Comparison of ENCODE assay signal across 8 cellular contexts in the genomic region with DNA sequence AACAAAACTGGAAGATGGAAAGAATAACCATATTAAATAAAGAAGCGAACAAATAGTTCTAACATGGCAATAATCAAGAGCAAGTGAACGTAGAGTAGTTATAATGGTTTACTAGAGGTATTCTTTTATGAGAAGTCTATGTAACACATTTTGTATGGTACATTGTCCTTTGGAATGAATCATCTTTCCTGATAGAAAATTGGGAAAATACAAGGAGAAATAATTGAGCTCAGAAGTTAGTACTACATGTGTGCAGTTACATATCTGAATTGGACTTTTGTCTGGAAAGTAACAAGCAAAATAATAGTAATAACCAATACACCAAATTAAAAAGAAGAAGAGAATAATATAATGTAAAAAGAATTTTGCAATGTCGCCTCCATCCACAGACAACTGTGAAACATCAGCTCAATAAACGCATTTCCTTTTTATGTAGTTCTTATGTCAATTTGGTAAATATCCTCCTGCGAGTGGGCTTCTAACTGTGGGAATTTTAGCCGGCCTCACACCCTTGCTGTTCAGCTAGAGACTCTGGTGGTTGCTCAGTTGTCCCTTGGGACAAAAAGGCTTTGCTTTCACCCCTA.
A peak's percentile ranks its signal among the peaks of the same experiment; 100 is the strongest.
DNase-seq lines count a peak whose midpoint lies in the region; ATAC-seq and TF ChIP-seq lines count a peak whose summit lies in the region.

No MANE protein-coding gene starts in this region.

- H3K27ac ChIP-seq in 22Rv1 (peak overlapping the region; percentile 94), mucosa of rectum (ENCODE audit: low read depth in 2 of 2, low read length in 2 of 2) (peak overlapping the region; percentile 89 to 97)

- H3K9me3 ChIP-seq in adipocyte (ENCODE audit: control insufficient read depth, low read length) (no peaks in the 10 kb centered on the region), mucosa of rectum (ENCODE audit: control insufficient read depth in 2 of 2, low read length in 2 of 2) (no peaks in the 10 kb centered on the region)

- H3K36me3 ChIP-seq in adipocyte (ENCODE audit: control insufficient read depth, insufficient read depth, low read length, severe bottlenecking) (peaks cover 15% of the 10 kb centered on the region), mucosa of rectum (ENCODE audit: control insufficient read depth in 2 of 2, insufficient read depth in 2 of 2, low read length in 2 of 2) (peaks cover 0 to 2% of the 10 kb centered on the region in 2 donors)

- no peak for DNase-seq in HFF-Myc (ENCODE audit: extremely low read depth, low read depth)
- DNase-seq in adipocyte (ENCODE audit: low read depth): no peak
- DNase-seq in activated gamma-delta T cell (lab: John Stamatoyannopoulos, UW): no peak
- DNase-seq in AML-193 (lab: John Stamatoyannopoulos, UW): no peak

- ATAC-seq in GM19397 (IDR thresholded peaks at IDR 0.05; ENCODE audit: unreplicated experiment): no peak
- no peak for ATAC-seq in HG02852 (IDR thresholded peaks at IDR 0.05; ENCODE audit: unreplicated experiment)

- TF ChIP-seq CTCF in 22Rv1 (IDR thresholded peaks at IDR 0.05): no peak
- TF ChIP-seq CTCF in HFF-Myc (IDR thresholded peaks at IDR 0.05; ENCODE audit: low read depth, low read length, missing control alignments): no peak

- peak overlapping the region; percentile 96 for H3K4me3 ChIP-seq in HFF-Myc (replicated peaks; ENCODE audit: low read depth, low read length)
- H3K4me3 ChIP-seq in adipocyte (ENCODE audit: low read length): peak overlapping the region; percentile 90
- H3K4me3 ChIP-seq in mucosa of rectum (ENCODE audit: low read length in 2 of 2): peak overlapping the region; percentile 74 to 85

- no peaks in the 10 kb centered on the region for H3K27me3 ChIP-seq in adipocyte (replicated peaks; ENCODE audit: control insufficient read depth, insufficient read depth, low read length)
- H3K27me3 ChIP-seq in mucosa of rectum (ENCODE audit: control insufficient read depth in 2 of 2, insufficient read depth in 2 of 2, low read length in 2 of 2): no peaks in the 10 kb centered on the region

- peaks cover 16% of the 10 kb centered on the region for H3K4me1 ChIP-seq in adipocyte (ENCODE audit: control insufficient read depth, insufficient read depth, low read length)
- peaks cover 0 to 4% of the 10 kb centered on the region in 2 donors for H3K4me1 ChIP-seq in mucosa of rectum (ENCODE audit: control insufficient read depth in 2 of 2, insufficient read depth in 2 of 2, low read length in 2 of 2)

- H3K9ac ChIP-seq in adipocyte (ENCODE audit: low read length) (peak overlapping the region; percentile 94), mucosa of rectum (ENCODE audit: low read depth in 1 of 2, low read length in 2 of 2) (peak overlapping the region; percentile 85)
